ENCODE assay signal across 2 cellular contexts in the genomic region with DNA sequence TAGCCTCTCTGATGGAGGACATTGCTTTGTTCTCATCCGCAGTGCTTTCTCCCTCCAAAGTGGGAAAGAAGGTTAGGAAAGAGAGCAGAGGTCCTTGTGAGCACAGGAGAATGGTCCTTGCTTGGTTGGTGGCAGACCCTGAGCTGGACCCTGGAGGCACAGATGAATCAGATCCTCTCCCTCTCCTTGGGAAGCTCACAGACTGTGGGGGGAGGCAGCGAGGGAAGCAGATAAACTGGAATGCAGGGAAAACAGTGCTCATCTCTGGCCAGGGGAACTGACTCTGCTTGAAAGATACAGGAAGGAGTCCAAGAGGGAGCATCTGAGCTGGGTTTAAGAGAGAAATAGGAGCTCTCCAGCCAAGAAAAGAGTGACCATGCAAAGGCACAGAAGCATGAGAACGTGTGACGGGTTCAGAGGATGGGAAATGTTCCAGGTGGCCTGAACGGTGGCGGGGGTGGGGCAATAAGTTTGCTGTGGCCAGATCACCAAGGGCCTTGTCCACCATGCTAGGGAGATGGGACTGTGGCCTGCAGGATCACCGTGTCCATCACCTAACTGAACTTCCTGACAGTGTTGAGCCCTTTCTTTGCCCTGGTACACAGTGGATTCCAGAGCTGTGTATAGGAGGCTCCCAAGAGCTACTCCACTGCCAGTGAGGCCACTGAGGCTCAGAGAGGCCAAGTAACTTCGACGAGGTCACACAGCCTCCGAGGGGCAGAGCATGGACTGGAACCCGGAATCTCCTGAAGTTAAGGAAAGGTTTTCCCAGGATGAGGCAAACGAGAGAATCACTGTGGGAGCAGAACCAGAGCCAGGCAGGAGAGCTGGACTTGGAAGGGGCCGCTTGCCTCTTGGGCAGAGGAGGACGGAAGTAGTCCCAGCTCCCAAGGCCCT.
TF ChIP-seq lines count a peak whose summit lies in the region.

No MANE protein-coding gene starts in this region.

TF ChIP-seq in IMR-90, 13 proteins besides CTCF, POLR2A, EP300 and RAD21:
- TF ChIP-seq, protein P1, sequence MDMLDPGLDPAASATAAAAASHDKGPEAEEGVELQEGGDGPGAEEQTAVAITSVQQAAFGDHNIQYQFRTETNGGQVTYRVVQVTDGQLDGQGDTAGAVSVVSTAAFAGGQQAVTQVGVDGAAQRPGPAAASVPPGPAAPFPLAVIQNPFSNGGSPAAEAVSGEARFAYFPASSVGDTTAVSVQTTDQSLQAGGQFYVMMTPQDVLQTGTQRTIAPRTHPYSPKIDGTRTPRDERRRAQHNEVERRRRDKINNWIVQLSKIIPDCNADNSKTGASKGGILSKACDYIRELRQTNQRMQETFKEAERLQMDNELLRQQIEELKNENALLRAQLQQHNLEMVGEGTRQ (IDR thresholded peaks at IDR 0.05; ENCODE audit: low read depth, low read length) = no peak
- TF ChIP-seq CEBPB (IDR thresholded peaks at IDR 0.05; ENCODE audit: low read depth, low read length) = no peak
- TF ChIP-seq, protein P2, sequence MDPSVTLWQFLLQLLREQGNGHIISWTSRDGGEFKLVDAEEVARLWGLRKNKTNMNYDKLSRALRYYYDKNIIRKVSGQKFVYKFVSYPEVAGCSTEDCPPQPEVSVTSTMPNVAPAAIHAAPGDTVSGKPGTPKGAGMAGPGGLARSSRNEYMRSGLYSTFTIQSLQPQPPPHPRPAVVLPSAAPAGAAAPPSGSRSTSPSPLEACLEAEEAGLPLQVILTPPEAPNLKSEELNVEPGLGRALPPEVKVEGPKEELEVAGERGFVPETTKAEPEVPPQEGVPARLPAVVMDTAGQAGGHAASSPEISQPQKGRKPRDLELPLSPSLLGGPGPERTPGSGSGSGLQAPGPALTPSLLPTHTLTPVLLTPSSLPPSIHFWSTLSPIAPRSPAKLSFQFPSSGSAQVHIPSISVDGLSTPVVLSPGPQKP (IDR thresholded peaks at IDR 0.05; ENCODE audit: borderline replicate concordance, low read depth, low read length) = no peak
- TF ChIP-seq RCOR1 (IDR thresholded peaks at IDR 0.05; ENCODE audit: insufficient replicate concordance, low read length) = no peak
- no peak for TF ChIP-seq MAFK (IDR thresholded peaks at IDR 0.05; ENCODE audit: low read depth, low read length)
- no peak for TF ChIP-seq MAZ (IDR thresholded peaks at IDR 0.05; ENCODE audit: borderline replicate concordance, low read depth, low read length)
- TF ChIP-seq BHLHE40 (IDR thresholded peaks at IDR 0.05; ENCODE audit: low read depth, low read length) = no peak
- no peak for TF ChIP-seq CHD1 (IDR thresholded peaks at IDR 0.05; ENCODE audit: low read depth, low read length)
- no peak for TF ChIP-seq FOS (IDR thresholded peaks at IDR 0.05; ENCODE audit: low read depth, low read length)
- TF ChIP-seq NFE2L2 (IDR thresholded peaks at IDR 0.05; ENCODE audit: low read depth, low read length) = no peak
- no peak for TF ChIP-seq MXI1 (IDR thresholded peaks at IDR 0.05; ENCODE audit: borderline replicate concordance, low read depth, low read length)
TF ChIP-seq in IMR-90: peak in this region for 0.

TF ChIP-seq in K562, 482 proteins besides CTCF, POLR2A, EP300 and RAD21:
- TF ChIP-seq, protein P3, sequence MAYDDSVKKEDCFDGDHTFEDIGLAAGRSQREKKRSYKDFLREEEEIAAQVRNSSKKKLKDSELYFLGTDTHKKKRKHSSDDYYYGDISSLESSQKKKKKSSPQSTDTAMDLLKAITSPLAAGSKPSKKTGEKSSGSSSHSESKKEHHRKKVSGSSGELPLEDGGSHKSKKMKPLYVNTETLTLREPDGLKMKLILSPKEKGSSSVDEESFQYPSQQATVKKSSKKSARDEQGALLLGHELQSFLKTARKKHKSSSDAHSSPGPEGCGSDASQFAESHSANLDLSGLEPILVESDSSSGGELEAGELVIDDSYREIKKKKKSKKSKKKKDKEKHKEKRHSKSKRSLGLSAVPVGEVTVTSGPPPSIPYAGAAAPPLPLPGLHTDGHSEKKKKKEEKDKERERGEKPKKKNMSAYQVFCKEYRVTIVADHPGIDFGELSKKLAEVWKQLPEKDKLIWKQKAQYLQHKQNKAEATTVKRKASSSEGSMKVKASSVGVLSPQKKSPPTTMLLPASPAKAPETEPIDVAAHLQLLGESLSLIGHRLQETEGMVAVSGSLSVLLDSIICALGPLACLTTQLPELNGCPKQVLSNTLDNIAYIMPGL (CRISPR knock-in tag; IDR thresholded peaks at IDR 0.05) = no peak
- TF ChIP-seq KDM1A (IDR thresholded peaks at IDR 0.05) (peak in 1 of 2 experiments; percentile 28; a peak in 1 of 4 replicates), RBM22 (IDR thresholded peaks at IDR 0.05; ENCODE audit: low read depth, low read length, poor library complexity, severe bottlenecking) (no peak), RBM25 (IDR thresholded peaks at IDR 0.05; ENCODE audit: low read depth, low read length, severe bottlenecking) (peak; percentile 85), GABPA (tag; conservative IDR thresholded peaks at IDR 0.05; ENCODE audit: low read depth) (no peak), RCOR1 (IDR thresholded peaks at IDR 0.05; ENCODE audit: borderline replicate concordance in 1 of 2, low read depth in 2 of 2, low read length in 2 of 2) (0 out of 4 replicates have a peak, but pooled peaks of 1 of the 2 experiments have one; percentile 15), NR2F6 (CRISPR knock-in tag; IDR thresholded peaks at IDR 0.05) (no peak), PHB (CRISPR knock-in tag; IDR thresholded peaks at IDR 0.05) (no peak), SMARCA5 (IDR thresholded peaks at IDR 0.05) (peak; percentile 64; the same call in 1 of the 2 replicates), SMAD1 (IDR thresholded peaks at IDR 0.05; ENCODE audit: low read depth, low read length, partially characterized antibody) (no peak), BCOR (IDR thresholded peaks at IDR 0.05) (peak; percentile 80), ZFP36 (IDR thresholded peaks at IDR 0.05; ENCODE audit: low read depth, low read length, partially characterized antibody) (peak; percentile 67), THRAP3 (IDR thresholded peaks at IDR 0.05; ENCODE audit: borderline replicate concordance) (no peak), PTBP1 (IDR thresholded peaks at IDR 0.05; ENCODE audit: low read depth, low read length) (0 out of 2 replicates have a peak, but pooled peaks have one; percentile 59)
